Comparison of ENCODE assay signal across 8 cellular contexts in genomic region chr7:44123190-44124003, GRCh38. TPM values are rescaled to one million over a fixed set of nuclear protein-coding genes. Genes with fewer than 3 reads are reported as not detected.
A peak's percentile ranks its signal among the peaks of the same experiment; 100 is the strongest.
DNase-seq lines count a peak whose midpoint lies in the region; ATAC-seq and TF ChIP-seq lines count a peak whose summit lies in the region.

Gene POLD2, minus strand, starts transcription at chr7:44123548. Its CDS starts 1,495 bp downstream, at chr7:44122053.

- H3K4me3 Mint-ChIP-seq in T-helper 1 cell treated with Interleukin-12 subunit alpha and Interleukin-12 subunit beta and Interleukin-4 antibody, amounts not matched to agents 30 μg/mL and 1 μg/mL, for 36 hours = peak within 1 kb of the TSS; percentile 81
- H3K4me3 Mint-ChIP-seq in progenitor cell of endocrine pancreas (ENCODE audit: low read depth) = peak within 1 kb of the TSS; percentile 92

- peaks cover 17% of the 10 kb centered on the region for H3K27me3 Mint-ChIP-seq in T-helper 1 cell treated with Interleukin-12 subunit alpha and Interleukin-12 subunit beta and Interleukin-4 antibody, amounts not matched to agents 30 μg/mL and 1 μg/mL, for 36 hours (ENCODE audit: low read depth)
- H3K27me3 Mint-ChIP-seq in progenitor cell of endocrine pancreas = no peaks in the 10 kb centered on the region

- in situ Hi-C loops in GM13976 (cut with MboI; ENCODE audit: low sequenced_read_pairs, unreplicated experiment) = no loop called here

- H3K27ac Mint-ChIP-seq in T-helper 1 cell treated with Interleukin-12 subunit alpha and Interleukin-12 subunit beta and Interleukin-4 antibody, amounts not matched to agents 30 μg/mL and 1 μg/mL, for 36 hours = peak within 1 kb of the TSS; percentile 85
- H3K27ac Mint-ChIP-seq in progenitor cell of endocrine pancreas = peak within 1 kb of the TSS; percentile 92

- peaks cover 25% of the 10 kb centered on the region for H3K4me1 Mint-ChIP-seq in T-helper 1 cell treated with Interleukin-12 subunit alpha and Interleukin-12 subunit beta and Interleukin-4 antibody, amounts not matched to agents 30 μg/mL and 1 μg/mL, for 36 hours (ENCODE audit: low read depth)
- peaks cover 10% of the 10 kb centered on the region for H3K4me1 Mint-ChIP-seq in progenitor cell of endocrine pancreas (ENCODE audit: low read depth)

- ATAC-seq in HG02852 (IDR thresholded peaks at IDR 0.05; ENCODE audit: unreplicated experiment) (peak; percentile 98), left cardiac atrium (peak; percentile 98 to 99)

- H3K9me3 Mint-ChIP-seq in T-helper 1 cell treated with Interleukin-12 subunit alpha and Interleukin-12 subunit beta and Interleukin-4 antibody, amounts not matched to agents 30 μg/mL and 1 μg/mL, for 36 hours = no peaks in the 10 kb centered on the region
- peaks cover 13% of the 10 kb centered on the region for H3K9me3 Mint-ChIP-seq in progenitor cell of endocrine pancreas (ENCODE audit: low read depth)

- TF ChIP-seq CTCF in GM13976 (IDR thresholded peaks at IDR 0.05; ENCODE audit: borderline replicate concordance, control extremely low read depth, extremely low read depth, insufficient read depth, missing control alignments) = no peak
- TF ChIP-seq CTCF in progenitor cell of endocrine pancreas (IDR thresholded peaks at IDR 0.05; ENCODE audit: unreplicated experiment) = no peak

- DNase-seq in GM13976 (ENCODE audit: low spot score) (peak; percentile 100), NCI-H146 (lab: John Stamatoyannopoulos, UW) (peak; percentile 98), amniotic stem cell (lab: John Stamatoyannopoulos, UW) (peak; percentile 93), left cardiac atrium (peak; percentile 99), progenitor cell of endocrine pancreas (ENCODE audit: low spot score, unreplicated experiment) (peak; percentile 96), ureter (ENCODE audit: low spot score) (peak; percentile 98)

- H3K36me3 Mint-ChIP-seq in T-helper 1 cell treated with Interleukin-12 subunit alpha and Interleukin-12 subunit beta and Interleukin-4 antibody, amounts not matched to agents 30 μg/mL and 1 μg/mL, for 36 hours (ENCODE audit: low read depth) = peaks cover 11% of the 10 kb centered on the region
- H3K36me3 Mint-ChIP-seq in progenitor cell of endocrine pancreas (ENCODE audit: insufficient read depth) = peaks cover 13% of the 10 kb centered on the region

- intact Hi-C loops in left cardiac atrium (cut with DNase I) = loop anchor here (5.0 kb wide), 2 partner anchors 41 to 46 kb away; partner anchors contain the start of gene POLM (in 1 of the 2)

RNA-seq across cellular contexts. Expression of gene POLD2, which starts in this region (rescaled TPM):
- total RNA-seq in left cardiac atrium = 10 to 100 TPM; 95.8 to 98.9 TPM
- 95.4 and 104 TPM in 2 replicates for total RNA-seq in progenitor cell of endocrine pancreas
- 92.0 TPM for total RNA-seq in ureter

Comparison
In these comparisons a context has a peak if more than half of its experiments do, and no peak if none do; other contexts are left out.
1. Peak in every context shown above with its lines: DNase-seq and ATAC-seq.